1 cellular context compared by ENCODE assay signal in genomic region chr6:11854418-11855165, GRCh38.
TF ChIP-seq lines count a peak whose summit lies in the region.

No MANE protein-coding gene starts in this region.

TF ChIP-seq in K562, 482 proteins besides CTCF, POLR2A, EP300 and RAD21 (continued from another document):
- no peak for TF ChIP-seq ZNF592 (IDR thresholded peaks at IDR 0.05)
- TF ChIP-seq ZNF655 (CRISPR knock-in tag; IDR thresholded peaks at IDR 0.05): no peak
- TF ChIP-seq, protein P1, sequence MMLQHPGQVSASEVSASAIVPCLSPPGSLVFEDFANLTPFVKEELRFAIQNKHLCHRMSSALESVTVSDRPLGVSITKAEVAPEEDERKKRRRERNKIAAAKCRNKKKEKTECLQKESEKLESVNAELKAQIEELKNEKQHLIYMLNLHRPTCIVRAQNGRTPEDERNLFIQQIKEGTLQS (IDR thresholded peaks at IDR 0.05): peak; percentile 49
- TF ChIP-seq, protein P1 (CRISPR knock-in tag; conservative IDR thresholded peaks at IDR 0.05): no peak
- no peak for TF ChIP-seq MCM3 (IDR thresholded peaks at IDR 0.05)
- TF ChIP-seq JUNB (CRISPR knock-in tag; conservative IDR thresholded peaks at IDR 0.05): no peak
- no peak for TF ChIP-seq NR2F6 (CRISPR knock-in tag; IDR thresholded peaks at IDR 0.05)
- TF ChIP-seq GATAD2A (IDR thresholded peaks at IDR 0.05): no peak
- TF ChIP-seq XRCC5 (IDR thresholded peaks at IDR 0.05; ENCODE audit: low read depth, low read length): no peak
- TF ChIP-seq RFX7 (CRISPR knock-in tag; IDR thresholded peaks at IDR 0.05): no peak
- TF ChIP-seq, protein P2, sequence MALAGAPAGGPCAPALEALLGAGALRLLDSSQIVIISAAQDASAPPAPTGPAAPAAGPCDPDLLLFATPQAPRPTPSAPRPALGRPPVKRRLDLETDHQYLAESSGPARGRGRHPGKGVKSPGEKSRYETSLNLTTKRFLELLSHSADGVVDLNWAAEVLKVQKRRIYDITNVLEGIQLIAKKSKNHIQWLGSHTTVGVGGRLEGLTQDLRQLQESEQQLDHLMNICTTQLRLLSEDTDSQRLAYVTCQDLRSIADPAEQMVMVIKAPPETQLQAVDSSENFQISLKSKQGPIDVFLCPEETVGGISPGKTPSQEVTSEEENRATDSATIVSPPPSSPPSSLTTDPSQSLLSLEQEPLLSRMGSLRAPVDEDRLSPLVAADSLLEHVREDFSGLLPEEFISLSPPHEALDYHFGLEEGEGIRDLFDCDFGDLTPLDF (CRISPR knock-in tag; IDR thresholded peaks at IDR 0.05): no peak
- TF ChIP-seq CAMTA2 (CRISPR knock-in tag; conservative IDR thresholded peaks at IDR 0.05): no peak
- no peak for TF ChIP-seq ZNF583 (CRISPR knock-in tag; IDR thresholded peaks at IDR 0.05)
- TF ChIP-seq, protein P3, sequence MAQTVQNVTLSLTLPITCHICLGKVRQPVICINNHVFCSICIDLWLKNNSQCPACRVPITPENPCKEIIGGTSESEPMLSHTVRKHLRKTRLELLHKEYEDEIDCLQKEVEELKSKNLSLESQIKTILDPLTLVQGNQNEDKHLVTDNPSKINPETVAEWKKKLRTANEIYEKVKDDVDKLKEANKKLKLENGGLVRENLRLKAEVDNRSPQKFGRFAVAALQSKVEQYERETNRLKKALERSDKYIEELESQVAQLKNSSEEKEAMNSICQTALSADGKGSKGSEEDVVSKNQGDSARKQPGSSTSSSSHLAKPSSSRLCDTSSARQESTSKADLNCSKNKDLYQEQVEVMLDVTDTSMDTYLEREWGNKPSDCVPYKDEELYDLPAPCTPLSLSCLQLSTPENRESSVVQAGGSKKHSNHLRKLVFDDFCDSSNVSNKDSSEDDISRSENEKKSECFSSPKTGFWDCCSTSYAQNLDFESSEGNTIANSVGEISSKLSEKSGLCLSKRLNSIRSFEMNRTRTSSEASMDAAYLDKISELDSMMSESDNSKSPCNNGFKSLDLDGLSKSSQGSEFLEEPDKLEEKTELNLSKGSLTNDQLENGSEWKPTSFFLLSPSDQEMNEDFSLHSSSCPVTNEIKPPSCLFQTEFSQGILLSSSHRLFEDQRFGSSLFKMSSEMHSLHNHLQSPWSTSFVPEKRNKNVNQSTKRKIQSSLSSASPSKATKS (CRISPR knock-in tag; IDR thresholded peaks at IDR 0.05): no peak
- no peak for TF ChIP-seq SPI1 (IDR thresholded peaks at IDR 0.05; ENCODE audit: borderline replicate concordance, low read depth, low read length)
- TF ChIP-seq, protein P4, sequence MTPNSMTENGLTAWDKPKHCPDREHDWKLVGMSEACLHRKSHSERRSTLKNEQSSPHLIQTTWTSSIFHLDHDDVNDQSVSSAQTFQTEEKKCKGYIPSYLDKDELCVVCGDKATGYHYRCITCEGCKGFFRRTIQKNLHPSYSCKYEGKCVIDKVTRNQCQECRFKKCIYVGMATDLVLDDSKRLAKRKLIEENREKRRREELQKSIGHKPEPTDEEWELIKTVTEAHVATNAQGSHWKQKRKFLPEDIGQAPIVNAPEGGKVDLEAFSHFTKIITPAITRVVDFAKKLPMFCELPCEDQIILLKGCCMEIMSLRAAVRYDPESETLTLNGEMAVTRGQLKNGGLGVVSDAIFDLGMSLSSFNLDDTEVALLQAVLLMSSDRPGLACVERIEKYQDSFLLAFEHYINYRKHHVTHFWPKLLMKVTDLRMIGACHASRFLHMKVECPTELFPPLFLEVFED (CRISPR knock-in tag; conservative IDR thresholded peaks at IDR 0.05): no peak
- TF ChIP-seq MAFG (tag; conservative IDR thresholded peaks at IDR 0.05): peak; percentile 67
- TF ChIP-seq ELF2 (CRISPR knock-in tag; IDR thresholded peaks at IDR 0.05): no peak
- TF ChIP-seq XRCC4 (IDR thresholded peaks at IDR 0.05; ENCODE audit: extremely low read depth, insufficient read depth, insufficient read length): no peak
- no peak for TF ChIP-seq MXI1 (IDR thresholded peaks at IDR 0.05; ENCODE audit: low read depth, low read length)
- TF ChIP-seq JUND (IDR thresholded peaks at IDR 0.05; ENCODE audit: borderline replicate concordance, low read depth, low read length): peak; percentile 25; the same call in 1 of the 2 replicates
- TF ChIP-seq JUND (tag; IDR thresholded peaks at IDR 0.05; ENCODE audit: borderline replicate concordance, low read depth, low read length): no peak; the same call in 2 of the 3 replicates
- TF ChIP-seq SOX6 (IDR thresholded peaks at IDR 0.05): no peak
- TF ChIP-seq CC2D1A (IDR thresholded peaks at IDR 0.05): no peak
- TF ChIP-seq RCOR1 (IDR thresholded peaks at IDR 0.05; ENCODE audit: borderline replicate concordance in 1 of 2, low read depth in 2 of 2, low read length in 2 of 2): 0 out of 4 replicates have a peak, but pooled peaks of 1 of the 2 experiments have one; percentile 21
- TF ChIP-seq, protein P5, sequence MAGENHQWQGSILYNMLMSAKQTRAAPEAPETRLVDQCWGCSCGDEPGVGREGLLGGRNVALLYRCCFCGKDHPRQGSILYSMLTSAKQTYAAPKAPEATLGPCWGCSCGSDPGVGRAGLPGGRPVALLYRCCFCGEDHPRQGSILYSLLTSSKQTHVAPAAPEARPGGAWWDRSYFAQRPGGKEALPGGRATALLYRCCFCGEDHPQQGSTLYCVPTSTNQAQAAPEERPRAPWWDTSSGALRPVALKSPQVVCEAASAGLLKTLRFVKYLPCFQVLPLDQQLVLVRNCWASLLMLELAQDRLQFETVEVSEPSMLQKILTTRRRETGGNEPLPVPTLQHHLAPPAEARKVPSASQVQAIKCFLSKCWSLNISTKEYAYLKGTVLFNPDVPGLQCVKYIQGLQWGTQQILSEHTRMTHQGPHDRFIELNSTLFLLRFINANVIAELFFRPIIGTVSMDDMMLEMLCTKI (IDR thresholded peaks at IDR 0.05; ENCODE audit: partially characterized antibody): no peak
- peak; percentile 29; the same call in 1 of the 2 replicates for TF ChIP-seq NFE2L1 (tag; IDR thresholded peaks at IDR 0.05; ENCODE audit: borderline replicate concordance, low read depth)
- TF ChIP-seq KLF1 (tag; IDR thresholded peaks at IDR 0.05): no peak
- TF ChIP-seq HNRNPLL (IDR thresholded peaks at IDR 0.05; ENCODE audit: low read depth, low read length, poor library complexity, severe bottlenecking): no peak
- TF ChIP-seq U2AF2 (optimal IDR thresholded peaks at IDR 0.05; ENCODE audit: low read depth, low read length): no peak
- TF ChIP-seq ZNF830 (CRISPR knock-in tag; IDR thresholded peaks at IDR 0.05): no peak
- TF ChIP-seq ZNF263 (CRISPR knock-in tag; IDR thresholded peaks at IDR 0.05; ENCODE audit: borderline replicate concordance): no peak
- no peak for TF ChIP-seq HNRNPUL1 (IDR thresholded peaks at IDR 0.05; ENCODE audit: low read length)
- no peak for TF ChIP-seq FOXO4 (CRISPR knock-in tag; IDR thresholded peaks at IDR 0.05)
- no peak for TF ChIP-seq NR4A1 (CRISPR knock-in tag; IDR thresholded peaks at IDR 0.05)
- no peak for TF ChIP-seq NR4A1 (tag; IDR thresholded peaks at IDR 0.05)
- TF ChIP-seq ZNF707 (CRISPR knock-in tag; conservative IDR thresholded peaks at IDR 0.05): no peak
- TF ChIP-seq HDAC1 (IDR thresholded peaks at IDR 0.05): no peak
- peak; percentile 78 for TF ChIP-seq NFE2 (IDR thresholded peaks at IDR 0.05; ENCODE audit: low read depth)
- peak; percentile 16; the same call in 1 of the 2 replicates for TF ChIP-seq MAFK (IDR thresholded peaks at IDR 0.05; ENCODE audit: low read length)
- TF ChIP-seq, protein P6, sequence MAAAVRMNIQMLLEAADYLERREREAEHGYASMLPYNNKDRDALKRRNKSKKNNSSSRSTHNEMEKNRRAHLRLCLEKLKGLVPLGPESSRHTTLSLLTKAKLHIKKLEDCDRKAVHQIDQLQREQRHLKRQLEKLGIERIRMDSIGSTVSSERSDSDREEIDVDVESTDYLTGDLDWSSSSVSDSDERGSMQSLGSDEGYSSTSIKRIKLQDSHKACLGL (CRISPR knock-in tag; IDR thresholded peaks at IDR 0.05; ENCODE audit: borderline replicate concordance, poor library complexity, severe bottlenecking): no peak
- no peak for TF ChIP-seq ZNF644 (tag; IDR thresholded peaks at IDR 0.05; ENCODE audit: low read depth)
- TF ChIP-seq KDM1A (IDR thresholded peaks at IDR 0.05): peak; percentile 35 to 51; a peak in 3 of 4 replicates
- TF ChIP-seq ZNF347 (CRISPR knock-in tag; IDR thresholded peaks at IDR 0.05; ENCODE audit: low read depth): no peak
- TF ChIP-seq STAT5A (IDR thresholded peaks at IDR 0.05; ENCODE audit: borderline replicate concordance, low read length): no peak
- no peak for TF ChIP-seq MIER1 (IDR thresholded peaks at IDR 0.05; ENCODE audit: low read depth)
